Comparison of ENCODE assay signal across 1 cellular context in genomic region chr9:133837644-133838597, GRCh38.
TF ChIP-seq lines count a peak whose summit lies in the region.

No MANE protein-coding gene starts in this region.

TF ChIP-seq in IMR-90, 13 proteins besides CTCF, POLR2A, EP300 and RAD21 (continued from another document):
- TF ChIP-seq USF2 (IDR thresholded peaks at IDR 0.05; ENCODE audit: low read depth, low read length) (no peak), BHLHE40 (IDR thresholded peaks at IDR 0.05; ENCODE audit: low read depth, low read length) (no peak), RFX5 (IDR thresholded peaks at IDR 0.05; ENCODE audit: low read depth, low read length) (no peak), MXI1 (IDR thresholded peaks at IDR 0.05; ENCODE audit: borderline replicate concordance, low read depth, low read length) (no peak), ELK1 (IDR thresholded peaks at IDR 0.05; ENCODE audit: borderline replicate concordance, low read depth, low read length) (no peak), MAFK (IDR thresholded peaks at IDR 0.05; ENCODE audit: low read depth, low read length) (no peak), SMC3 (IDR thresholded peaks at IDR 0.05; ENCODE audit: low read depth, low read length) (no peak), MAZ (IDR thresholded peaks at IDR 0.05; ENCODE audit: borderline replicate concordance, low read depth, low read length) (no peak)
TF ChIP-seq in IMR-90: peak in this region for 0.
